In genomic region chr6:43629104-43629504, GRCh38 we compare ENCODE assay signal across 7 cellular contexts. TPM values are rescaled to one million over a fixed set of nuclear protein-coding genes. Genes with fewer than 3 reads are reported as not detected.
DNase-seq lines count a peak whose midpoint lies in the region; ATAC-seq, FAIRE-seq and TF ChIP-seq lines count a peak whose summit lies in the region.

GTPBP2 (minus strand) TSS chr6:43629264; CDS start chr6:43629162, 102 bp downstream.

- H3K27me3 ChIP-seq in body of pancreas, result no peaks in the 10 kb centered on the region

- H3K4me3 ChIP-seq in body of pancreas, result peak within 1 kb of the TSS; percentile 77 to 96
- peak within 1 kb of the TSS; percentile 82 for H3K4me3 ChIP-seq in skeletal muscle cell (ENCODE audit: low read depth, low read length)

- H3K36me3 ChIP-seq in body of pancreas (replicated peaks in 1 of 2; ENCODE audit: insufficient read depth in 1 of 2, low read depth in 2 of 2), result peaks cover 0 to 10% of the 10 kb centered on the region in 2 donors

- no peaks in the 10 kb centered on the region for H3K9me3 ChIP-seq in body of pancreas

- DNase-seq in NCI-H2107 (lab: John Stamatoyannopoulos, UW) (peak; percentile 77), body of pancreas (peak; percentile 99), iPS DF 4.7 (ENCODE audit: extremely low read depth, low spot score) (peak; percentile 87), skeletal muscle cell (ENCODE audit: low read depth) (peak; percentile 98)

- peaks cover 26% of the 10 kb centered on the region for H3K4me1 ChIP-seq in body of pancreas

- ATAC-seq in GM18517 (IDR thresholded peaks at IDR 0.05; ENCODE audit: unreplicated experiment) (peak; percentile 71), HG03060 (IDR thresholded peaks at IDR 0.05; ENCODE audit: low read depth, unreplicated experiment) (peak; percentile 45), body of pancreas (peak; percentile 88)

- FAIRE-seq in TTC549 (lab: Jason Lieb, UNC), result peak; percentile 82

- TF ChIP-seq CTCF in body of pancreas (IDR thresholded peaks at IDR 0.05), result no peak

- 0% methylated on average over 7 to 44 of the region's 46 CpGs for WGBS in body of pancreas, 2 donors

- intact Hi-C loops in body of pancreas (cut with DNase I), result no loop called here

- no peak for TF ChIP-seq POLR2A in body of pancreas (IDR thresholded peaks at IDR 0.05)

- peak within 1 kb of the TSS; percentile 94 to 96 (median 96) for H3K27ac ChIP-seq in body of pancreas

RNA-seq across cellular contexts. Expression of gene GTPBP2, which starts in this region (rescaled TPM):
- 10 to 100 TPM; 32.9 to 55.0 TPM for total RNA-seq in body of pancreas

Comparison
In these comparisons a context has a peak if more than half of its experiments do, and no peak if none do; other contexts are left out.
1. Peak in every context shown above with its lines: DNase-seq, ATAC-seq, H3K4me3 ChIP-seq and H3K27ac ChIP-seq.